In the genomic region with DNA sequence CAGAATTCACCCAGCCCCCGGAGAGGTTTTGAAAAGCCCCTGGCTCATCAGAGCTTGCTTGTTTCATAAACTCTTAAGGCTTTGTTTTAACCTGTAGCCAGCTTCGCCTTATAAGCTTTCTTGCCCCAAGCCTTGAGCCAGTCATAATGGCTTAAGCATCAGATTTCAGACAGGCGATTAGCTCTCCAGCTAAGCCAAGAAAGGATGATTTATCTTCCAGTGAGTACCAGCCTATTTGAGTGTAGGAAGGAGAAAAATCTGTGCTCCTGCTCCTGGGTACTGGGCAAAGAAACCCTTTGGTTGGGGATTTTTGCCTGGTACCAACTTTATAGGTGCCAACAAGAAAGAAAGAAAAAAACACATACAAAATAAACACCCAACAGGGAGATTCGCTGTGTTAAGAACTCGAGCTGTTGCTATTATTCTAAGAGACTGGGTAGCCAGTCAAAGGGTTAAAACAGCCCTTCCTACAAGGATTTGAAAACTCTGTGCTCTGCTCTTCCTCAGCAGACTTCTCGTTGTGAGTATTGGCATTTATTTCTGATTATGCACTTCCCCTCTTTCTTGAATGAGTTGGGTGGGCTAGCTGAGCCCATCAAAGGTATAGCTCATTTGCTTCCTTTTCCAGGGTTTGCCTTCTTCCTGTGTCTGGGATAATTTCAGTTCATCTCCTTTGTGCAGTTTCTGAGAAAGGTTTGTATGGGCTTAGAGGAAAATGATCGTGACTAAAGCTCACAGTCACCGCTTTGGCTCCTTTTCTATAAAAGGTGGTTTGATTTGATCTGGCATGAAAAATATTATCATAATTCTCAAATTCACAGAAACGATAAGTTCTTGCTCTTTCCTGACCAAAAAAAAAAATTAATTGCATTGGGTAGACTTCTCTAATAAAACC, we compare ENCODE assay signal across 10 cellular contexts.
DNase-seq lines count a peak whose midpoint lies in the region; ATAC-seq and TF ChIP-seq lines count a peak whose summit lies in the region.
"Had no signal": no experiment of that assay in that cellular context is flagged by ENCODE, and none has a peak within 500 bp of the region (broad histone marks: within the 10 kb centered on the region; RNA-seq: fewer than 3 reads in every experiment).

No MANE protein-coding gene starts in this region.

- POLR2A ChIA-PET in HEK293T (lab: Yijun Ruan, JAX) = no interaction called here

- intact Hi-C loops in stomach (cut with DNase I; ENCODE audit: low total_unique reads) = no loop called here
- intact Hi-C loops in testis (cut with DNase I; ENCODE audit: low total_unique reads) = no loop called here

- CTCF ChIA-PET in HEK293T (lab: Yijun Ruan, JAX) = no interaction called here

- in situ Hi-C loops in astrocyte of the spinal cord (cut with HindIII; ENCODE audit: low sequenced_read_pairs) = no loop called here

- TF ChIP-seq CTCF in astrocyte of the spinal cord (IDR thresholded peaks at IDR 0.05; ENCODE audit: low read depth, low read length) (no peak), stomach (IDR thresholded peaks at IDR 0.05) (no peak), testis (IDR thresholded peaks at IDR 0.05) (no peak)

- 39 to 57% (median 52%) methylated on average over 9 of the region's 9 CpGs for WGBS in stomach, 5 donors
- whole genome bisulfite sequencing in testis, 2 donors = 66 to 68% methylated on average over 9 of the region's 9 CpGs

- H3K4me1 ChIP-seq in iPS-20b (ENCODE audit: insufficient read depth, low read length) = peaks cover 30% of the 10 kb centered on the region
- peaks cover 0 to 43% (median 28%) of the 10 kb centered on the region in 4 donors for H3K4me1 ChIP-seq in stomach
- H3K4me1 ChIP-seq in testis = peaks cover 8% of the 10 kb centered on the region

- DNase-seq in HEK293T (ENCODE audit: extremely low spot score) = peak; percentile 23
- DNase-seq in astrocyte of the spinal cord (ENCODE audit: low read depth, low spot score) = peak; percentile 89
- DNase-seq in stomach = no peak
- DNase-seq in NCI-H128 (lab: John Stamatoyannopoulos, UW; ENCODE audit: unreplicated experiment) = no peak
- no peak for DNase-seq in testis
- DNase-seq: activated T-cell treated with anti-CD3 and anti-CD28 coated beads, Interleukin-2, amount 50 U/mL, for 72 hours; stimulated activated naive CD8-positive, alpha-beta T cell treated with anti-CD3 and anti-CD28 coated beads, Interleukin-15, amount 100 ng/mL, for 72 hours had no signal

- H3K36me3 ChIP-seq in iPS-20b (ENCODE audit: insufficient read depth, low read depth, low read length) = no peaks in the 10 kb centered on the region
- H3K36me3 ChIP-seq in stomach = no peaks in the 10 kb centered on the region
- H3K36me3 ChIP-seq in testis (ENCODE audit: low read depth, missing control alignments) = no peaks in the 10 kb centered on the region

- H3K27me3 ChIP-seq in iPS-20b (ENCODE audit: insufficient read depth, low read length) (no peaks in the 10 kb centered on the region), stomach (no peaks in the 10 kb centered on the region), testis (no peaks in the 10 kb centered on the region)

- H3K9me3 ChIP-seq in iPS-20b (ENCODE audit: insufficient read depth, low read depth, low read length) = no peaks in the 10 kb centered on the region
- H3K9me3 ChIP-seq in stomach = no peaks in the 10 kb centered on the region
- no peaks in the 10 kb centered on the region for H3K9me3 ChIP-seq in testis

- peak overlapping the region; percentile 58; the same call in 1 of the 2 replicates for H3K9ac ChIP-seq in iPS-20b (ENCODE audit: low read depth, low read length)

- H3K4me3 ChIP-seq in astrocyte of the spinal cord (ENCODE audit: low read depth, low read length) = peak overlapping the region; percentile 52
- H3K4me3 ChIP-seq in iPS-20b (ENCODE audit: low read length) = peak overlapping the region; percentile 53
- H3K4me3 ChIP-seq in stomach = peak overlapping the region in 1 of 4 donors; percentile 12
- no peak overlapping the region for H3K4me3 ChIP-seq in testis

- TF ChIP-seq POLR2A in stomach (IDR thresholded peaks at IDR 0.05) = no peak
- no peak for TF ChIP-seq POLR2A in testis (IDR thresholded peaks at IDR 0.05)

- H3K27ac ChIP-seq in iPS-20b (ENCODE audit: low read length) (no peak overlapping the region), stomach (peak overlapping the region; percentile 30 to 74 (median 68)), testis (peak overlapping the region in 1 of 2 donors; percentile 7)

- TF ChIP-seq EP300 in stomach (IDR thresholded peaks at IDR 0.05) = no peak

- ATAC-seq in GM21576 (IDR thresholded peaks at IDR 0.05; ENCODE audit: unreplicated experiment) (no peak), GM18868 (IDR thresholded peaks at IDR 0.05; ENCODE audit: unreplicated experiment) (no peak)
- ATAC-seq: activated T-cell treated with anti-CD3 and anti-CD28 coated beads, Interleukin-2, amount 50 U/mL, for 72 hours; stimulated activated naive CD8-positive, alpha-beta T cell treated with anti-CD3 and anti-CD28 coated beads, Interleukin-15, amount 100 ng/mL, for 72 hours had no signal

TF ChIP-seq in HEK293T, 16 proteins besides CTCF, POLR2A, EP300 and RAD21:
- no peak for TF ChIP-seq FOXM1 (IDR thresholded peaks at IDR 0.05; ENCODE audit: borderline replicate concordance)
- TF ChIP-seq, protein P1, sequence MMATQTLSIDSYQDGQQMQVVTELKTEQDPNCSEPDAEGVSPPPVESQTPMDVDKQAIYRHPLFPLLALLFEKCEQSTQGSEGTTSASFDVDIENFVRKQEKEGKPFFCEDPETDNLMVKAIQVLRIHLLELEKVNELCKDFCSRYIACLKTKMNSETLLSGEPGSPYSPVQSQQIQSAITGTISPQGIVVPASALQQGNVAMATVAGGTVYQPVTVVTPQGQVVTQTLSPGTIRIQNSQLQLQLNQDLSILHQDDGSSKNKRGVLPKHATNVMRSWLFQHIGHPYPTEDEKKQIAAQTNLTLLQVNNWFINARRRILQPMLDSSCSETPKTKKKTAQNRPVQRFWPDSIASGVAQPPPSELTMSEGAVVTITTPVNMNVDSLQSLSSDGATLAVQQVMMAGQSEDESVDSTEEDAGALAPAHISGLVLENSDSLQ (IDR thresholded peaks at IDR 0.05) = peak; percentile 90

Comparison
In these comparisons a context has a peak if more than half of its experiments do, and no peak if none do; other contexts are left out.
1. DNase-seq: peak in HEK293T (single experiment) and astrocyte of the spinal cord (single experiment); none in stomach (single experiment), NCI-H128 (single experiment) and testis (single experiment).
2. H3K4me3 ChIP-seq: peak in astrocyte of the spinal cord (single experiment) and iPS-20b (single experiment); none in testis (0 of 2).